Comparison of ENCODE assay signal across 10 cellular contexts in genomic region chr13:50370303-50370950, GRCh38.
DNase-seq lines count a peak whose midpoint lies in the region; ATAC-seq, FAIRE-seq and TF ChIP-seq lines count a peak whose summit lies in the region.
"Had no signal": no experiment of that assay in that cellular context is flagged by ENCODE, and none has a peak within 500 bp of the region (broad histone marks: within the 10 kb centered on the region; RNA-seq: fewer than 3 reads in every experiment).

No MANE protein-coding gene starts in this region.

- intact Hi-C loops in OCI-LY7 (cut with micrococcal nuclease; ENCODE audit: unreplicated experiment) (no loop called here), right cardiac atrium (cut with DNase I) (no loop called here)

- no peaks in the 10 kb centered on the region; the same call in 1 of the 2 replicates for H3K36me3 ChIP-seq in OCI-LY7 (ENCODE audit: insufficient read depth, low read length)

- H4K20me1 ChIP-seq in OCI-LY7 (ENCODE audit: insufficient read depth, low read length): no peaks in the 10 kb centered on the region

- no peak overlapping the region for H3K4me3 ChIP-seq in OCI-LY7 (ENCODE audit: low read depth, low read length, poor library complexity, severe bottlenecking)
- no peak overlapping the region for H3K4me3 ChIP-seq in right cardiac atrium (ENCODE audit: low read length)

- H3K4me2 ChIP-seq in OCI-LY7 (ENCODE audit: low read length): peak overlapping the region; percentile 56

- H3K4me1 ChIP-seq in OCI-LY7 (ENCODE audit: insufficient read depth, low read length, poor library complexity, severe bottlenecking): peaks cover 32% of the 10 kb centered on the region
- H3K4me1 ChIP-seq in right cardiac atrium (ENCODE audit: control insufficient read depth, insufficient read depth, low read length): no peaks in the 10 kb centered on the region
- H3K4me1 ChIP-seq: foreskin keratinocyte had no signal

- WGBS in right cardiac atrium: 78% methylated on average over 5 of the region's 5 CpGs

- peaks cover 14% of the 10 kb centered on the region for H3K4me1 Mint-ChIP-seq in WTC11

- no TSS peak for BruUV-seq in OCI-LY7 (replicated peaks; lab: Mats Ljungman, UMichigan)

- no peaks in the 10 kb centered on the region for H3K36me3 Mint-ChIP-seq in WTC11

- ATAC-seq in GM19468 (IDR thresholded peaks at IDR 0.05; ENCODE audit: extremely low read depth, unreplicated experiment) (peak; percentile 56), HG03108 (IDR thresholded peaks at IDR 0.05; ENCODE audit: unreplicated experiment) (peak; percentile 50), WTC11 (no peak), right cardiac atrium (no peak)
- ATAC-seq: activated CD8-positive, alpha-beta T cell treated with anti-CD3 and anti-CD28 coated beads for 36 hours; foreskin keratinocyte had no signal

- DNase-seq in CD1c-positive myeloid dendritic cell (ENCODE audit: extremely low spot score) (peak; percentile 64), OCI-LY7 (ENCODE audit: low spot score) (peak; percentile 70), WTC11 (ENCODE audit: low spot score) (no peak), GM12892 (ENCODE audit: insufficient read length) (no peak), right cardiac atrium (no peak)
- no peak for DNase-seq in activated CD4-positive, alpha-beta T cell treated with anti-CD3 and anti-CD28 coated beads, Interleukin-2, amount 50 U/mL, for 48 hours
- DNase-seq: activated CD8-positive, alpha-beta T cell treated with anti-CD3 and anti-CD28 coated beads for 36 hours; foreskin keratinocyte had no signal

- no peak for TF ChIP-seq POLR2A in GM12892 (IDR thresholded peaks at IDR 0.05; ENCODE audit: low read depth, low read length)

- H3K9me3 Mint-ChIP-seq in WTC11: no peaks in the 10 kb centered on the region
- H3K9me3 Mint-ChIP-seq: activated CD8-positive, alpha-beta T cell treated with anti-CD3 and anti-CD28 coated beads for 36 hours had no signal

- no peaks in the 10 kb centered on the region for H3K9me2 ChIP-seq in OCI-LY7 (ENCODE audit: insufficient read depth, low read length)

- POLR2A ChIA-PET in OCI-LY7 (lab: Charles Lee) (interaction anchor here (0.6 to 1.2 kb wide), 9 partner anchors 9 to 1513 kb away, joined by 3 to 7 read pairs (median 3); no protein-coding TSS in a partner anchor), WTC11 (lab: Charles Lee) (no interaction called here)

- peak overlapping the region; percentile 86; the same call in 1 of the 2 replicates for H2AFZ ChIP-seq in OCI-LY7 (ENCODE audit: low read length)

- H3K9me3 ChIP-seq in OCI-LY7 (ENCODE audit: low read length) (no peaks in the 10 kb centered on the region), right cardiac atrium (ENCODE audit: control insufficient read depth, low read length) (no peaks in the 10 kb centered on the region)

- H3K27me3 Mint-ChIP-seq in WTC11 (ENCODE audit: low read depth): no peaks in the 10 kb centered on the region

- H3K4me3 Mint-ChIP-seq in WTC11: no peak overlapping the region
- H3K4me3 Mint-ChIP-seq: activated CD8-positive, alpha-beta T cell treated with anti-CD3 and anti-CD28 coated beads for 36 hours had no signal

- no peaks in the 10 kb centered on the region for H3K27me3 ChIP-seq in right cardiac atrium (ENCODE audit: control insufficient read depth, insufficient read depth)

- H3K27ac ChIP-seq in OCI-LY7 (ENCODE audit: low read depth, low read length, poor library complexity, severe bottlenecking) (peak overlapping the region; percentile 25), right cardiac atrium (ENCODE audit: low read length) (no peak overlapping the region)
- H3K27ac ChIP-seq: foreskin keratinocyte had no signal

- no peak for FAIRE-seq in GM12892 (lab: Jason Lieb, UNC)

- CTCF ChIA-PET in OCI-LY7 (lab: Charles Lee; ENCODE audit: unreplicated experiment) (interaction anchor here (0.6 to 1.1 kb wide), 3 partner anchors 17 to 372 kb away, joined by 3 read pairs; no protein-coding TSS in a partner anchor), WTC11 (lab: Charles Lee) (no interaction called here)

- H3K27ac Mint-ChIP-seq in WTC11: no peak overlapping the region
- H3K27ac Mint-ChIP-seq: activated CD8-positive, alpha-beta T cell treated with anti-CD3 and anti-CD28 coated beads for 36 hours had no signal

- TF ChIP-seq CTCF in OCI-LY7 (conservative IDR thresholded peaks at IDR 0.05; ENCODE audit: low read length) (no peak), WTC11 (IDR thresholded peaks at IDR 0.05) (no peak)

- no peaks in the 10 kb centered on the region for H3K79me2 ChIP-seq in OCI-LY7 (ENCODE audit: insufficient read depth, low read depth, low read length)

TF ChIP-seq in WTC11, 78 proteins besides CTCF, POLR2A, EP300 and RAD21:
- TF ChIP-seq TEAD1 (CRISPR knock-in tag; IDR thresholded peaks at IDR 0.05): no peak
- TF ChIP-seq NFE2L1 (CRISPR knock-in tag; IDR thresholded peaks at IDR 0.05): no peak
- no peak for TF ChIP-seq ETV6 (CRISPR knock-in tag; IDR thresholded peaks at IDR 0.05)
- TF ChIP-seq GTF2I (CRISPR knock-in tag; conservative IDR thresholded peaks at IDR 0.05): no peak
- no peak for TF ChIP-seq MAX (CRISPR knock-in tag; IDR thresholded peaks at IDR 0.05)
- no peak for TF ChIP-seq E2F1 (CRISPR knock-in tag; IDR thresholded peaks at IDR 0.05)
- TF ChIP-seq IRF2 (CRISPR knock-in tag; IDR thresholded peaks at IDR 0.05; ENCODE audit: borderline replicate concordance, low read depth): no peak
- TF ChIP-seq ZBTB21 (CRISPR knock-in tag; IDR thresholded peaks at IDR 0.05; ENCODE audit: borderline replicate concordance): no peak
- no peak for TF ChIP-seq NR1H2 (CRISPR knock-in tag; IDR thresholded peaks at IDR 0.05)

Comparison
In these comparisons a context has a peak if more than half of its experiments do, and no peak if none do; other contexts are left out.
1. DNase-seq: peak in CD1c-positive myeloid dendritic cell (single experiment) and OCI-LY7 (single experiment); none in activated CD4-positive, alpha-beta T cell treated with anti-CD3 and anti-CD28 coated beads, Interleukin-2, amount 50 U/mL, for 48 hours (0 of 2), WTC11 (single experiment), GM12892 (single experiment) and right cardiac atrium (0 of 3).
2. ATAC-seq: peak in GM19468 (single experiment) and HG03108 (single experiment); none in WTC11 (single experiment) and right cardiac atrium (0 of 2).